In genomic region chr6:44529506-44529905, GRCh38 we compare ENCODE assay signal across 25 cellular contexts.
"Had no signal": no experiment of that assay in that cellular context is flagged by ENCODE, and none has a peak within 500 bp of the region (broad histone marks: within the 10 kb centered on the region; RNA-seq: fewer than 3 reads in every experiment).

No MANE protein-coding gene starts in this region.

- ATAC-seq: natural killer cell; right lobe of liver; stimulated activated memory B cell treated with anti-CD40 and anti-IgM and Interleukin-4, amounts not matched to agents 10 μg/mL and 1 μg/mL and 100 μg/mL, for 72 hours; stimulated activated naive CD8-positive, alpha-beta T cell treated with anti-CD3 and anti-CD28 coated beads, Interleukin-15, amount 100 ng/mL, for 72 hours had no signal

- H3K27me3 ChIP-seq: neural progenitor cell, ovary, right atrium auricular region, right lobe of liver, tibial nerve, uterus had no signal

- H3K36me3 ChIP-seq: left ventricle myocardium inferior, neural progenitor cell, neutrophil, ovary, right atrium auricular region, right lobe of liver, tibial nerve, uterus had no signal

- H3K27ac ChIP-seq: left ventricle myocardium inferior, neural progenitor cell, neutrophil, ovary, right atrium auricular region, right lobe of liver, tibial nerve, uterus had no signal

- H3K4me3 ChIP-seq: left ventricle myocardium inferior, lung, neural progenitor cell, ovary, right atrium auricular region, right lobe of liver, smooth muscle cell, tibial nerve, uterus had no signal

- DNase-seq: hippocampal formation; kidney; left ventricle myocardium inferior; mesendoderm; naive B cell; natural killer cell; nephron progenitor cell; occipital lobe; ovary; right lobe of liver; stimulated activated CD4-positive, alpha-beta T cell treated with anti-CD3 and anti-CD28 coated beads, Interleukin-1b, Interleukin-23, amount 100 ng/mL, for 48 hours; stimulated activated CD4-positive, alpha-beta T cell treated with anti-CD3 and anti-CD28 coated beads, Interleukin-2, amount 100 ng/mL, for 48 hours; stimulated activated CD4-positive, alpha-beta T cell treated with anti-CD3 and anti-CD28 coated beads, Interleukin-4, amount 100 ng/mL, for 4 hours; stimulated activated CD8-positive, alpha-beta memory T cell treated with anti-CD3 and anti-CD28 coated beads, Interleukin-4, amount 100 ng/mL, for 48 hours; stimulated activated naive CD4-positive, alpha-beta T cell treated with Interleukin-2 at 50 U/mL for 16 hours; stimulated activated naive CD8-positive, alpha-beta T cell treated with anti-CD3 and anti-CD28 coated beads, Interleukin-15, amount 100 ng/mL, for 72 hours; substantia nigra; uterus had no signal
